Comparison of ENCODE assay signal across 8 cellular contexts in the genomic region with DNA sequence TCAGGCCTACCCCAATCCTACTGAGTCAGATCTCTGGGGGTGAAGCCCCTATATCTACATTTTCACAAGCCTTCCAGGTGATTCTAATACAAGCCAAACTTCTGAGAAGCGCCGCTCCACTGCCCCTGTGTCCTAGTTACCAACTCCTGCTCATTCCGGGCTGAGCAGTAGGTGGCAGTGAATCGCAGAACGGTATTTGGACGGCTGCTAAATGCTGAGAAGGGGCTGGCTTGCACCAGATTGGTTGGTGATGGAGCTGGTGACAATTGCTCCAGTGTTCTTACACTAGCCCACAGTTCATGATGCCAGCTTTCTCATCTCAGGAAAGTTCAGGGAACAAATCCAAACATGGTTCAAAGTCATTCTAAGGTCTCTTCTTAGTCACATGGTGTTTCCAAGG.
DNase-seq lines count a peak whose midpoint lies in the region; ATAC-seq and TF ChIP-seq lines count a peak whose summit lies in the region.

No MANE protein-coding gene starts in this region.

- H3K9me3 ChIP-seq in HEK293 (ENCODE audit: control insufficient read depth, insufficient read depth, low read depth, low read length): no peaks in the 10 kb centered on the region

- POLR2A ChIA-PET in HEK293 (lab: Yijun Ruan, JAX): no interaction called here

- no peak overlapping the region for H3K4me3 ChIP-seq in HEK293 (ENCODE audit: low read depth, low read length)

- no peak for ATAC-seq in GM21619 (IDR thresholded peaks at IDR 0.05; ENCODE audit: unreplicated experiment)
- no peak for ATAC-seq in GM19397 (IDR thresholded peaks at IDR 0.05; ENCODE audit: unreplicated experiment)

- H3K4me1 ChIP-seq in HEK293 (ENCODE audit: control insufficient read depth, insufficient read depth, low read length): no peaks in the 10 kb centered on the region

- no peak for TF ChIP-seq CTCF in HEK293 (tag by site-specific recombination; IDR thresholded peaks at IDR 0.05)

- no peaks in the 10 kb centered on the region for H3K36me3 ChIP-seq in HEK293 (ENCODE audit: control insufficient read depth in 2 of 2, insufficient read depth in 1 of 2, low read length in 2 of 2)

- peak; percentile 13 for DNase-seq in GDM1 (lab: John Stamatoyannopoulos, UW)
- peak; percentile 30 to 70 for DNase-seq in NCI-H524 (lab: John Stamatoyannopoulos, UW)
- peak; percentile 50 to 57 for DNase-seq in activated T-cell treated with anti-CD3 and anti-CD28 coated beads, Interleukin-2, amount 50 U/mL, for 48 hours
- peak; percentile 29 for DNase-seq in germinal center (ENCODE audit: low spot score)
- peak in 52 of 56 donors; percentile 4 to 81 (median 50) for DNase-seq in nucleus accumbens (lab: John Stamatoyannopoulos, UW)

- H3K27ac ChIP-seq in HEK293 (ENCODE audit: extremely low read depth, low read depth, low read length): no peak overlapping the region

- CTCF ChIA-PET in HEK293 (lab: Yijun Ruan, JAX): interaction anchor here (0.5 to 15.6 kb wide), 46 partner anchors 9 to 1252 kb away, joined by 3 to 572 read pairs (median 5); a partner anchor contains a TSS

TF ChIP-seq in HEK293, 187 proteins besides CTCF, POLR2A, EP300 and RAD21:
- TF ChIP-seq, protein P1, sequence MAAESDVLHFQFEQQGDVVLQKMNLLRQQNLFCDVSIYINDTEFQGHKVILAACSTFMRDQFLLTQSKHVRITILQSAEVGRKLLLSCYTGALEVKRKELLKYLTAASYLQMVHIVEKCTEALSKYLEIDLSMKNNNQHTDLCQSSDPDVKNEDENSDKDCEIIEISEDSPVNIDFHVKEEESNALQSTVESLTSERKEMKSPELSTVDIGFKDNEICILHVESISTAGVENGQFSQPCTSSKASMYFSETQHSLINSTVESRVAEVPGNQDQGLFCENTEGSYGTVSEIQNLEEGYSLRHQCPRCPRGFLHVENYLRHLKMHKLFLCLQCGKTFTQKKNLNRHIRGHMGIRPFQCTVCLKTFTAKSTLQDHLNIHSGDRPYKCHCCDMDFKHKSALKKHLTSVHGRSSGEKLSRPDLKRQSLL (tag by site-specific recombination; IDR thresholded peaks at IDR 0.05): 0 out of 2 replicates have a peak, but pooled peaks have one; percentile 23
- TF ChIP-seq ZNF626 (tag by site-specific recombination; IDR thresholded peaks at IDR 0.05) (no peak), ZNF654 (tag by site-specific recombination; IDR thresholded peaks at IDR 0.05; ENCODE audit: low read depth) (peak; percentile 42)
TF ChIP-seq in HEK293: peak in this region for 2.
